8 cellular contexts compared by ENCODE assay signal in genomic region chr3:32438596-32439344, GRCh38.
DNase-seq lines count a peak whose midpoint lies in the region; ATAC-seq and TF ChIP-seq lines count a peak whose summit lies in the region.

No MANE protein-coding gene starts in this region.

- peaks cover 23% of the 10 kb centered on the region for H3K4me1 ChIP-seq in effector memory CD4-positive, alpha-beta T cell (ENCODE audit: control insufficient read depth, insufficient read depth, low read length, poor library complexity, severe bottlenecking)

- TF ChIP-seq POLR2A in GM18505 (IDR thresholded peaks at IDR 0.05; ENCODE audit: borderline replicate concordance, extremely low read depth, insufficient read depth, insufficient read length) = no peak

- no peaks in the 10 kb centered on the region for H3K27me3 ChIP-seq in effector memory CD4-positive, alpha-beta T cell (replicated peaks; ENCODE audit: control insufficient read depth, insufficient read depth, low read length, poor library complexity, severe bottlenecking)

- peaks cover 5% of the 10 kb centered on the region for H3K36me3 ChIP-seq in effector memory CD4-positive, alpha-beta T cell (ENCODE audit: control insufficient read depth, insufficient read depth, low read length)

- no peak overlapping the region for H3K27ac ChIP-seq in effector memory CD4-positive, alpha-beta T cell (ENCODE audit: insufficient read depth, low read length, poor library complexity, severe bottlenecking)

- no peaks in the 10 kb centered on the region for H3K9me3 ChIP-seq in effector memory CD4-positive, alpha-beta T cell (ENCODE audit: control insufficient read depth, low read length)

- DNase-seq in fibroblast of pulmonary artery (ENCODE audit: low read depth) (peak; percentile 53), NCI-H128 (lab: John Stamatoyannopoulos, UW; ENCODE audit: unreplicated experiment) (no peak), middle frontal gyrus (ENCODE audit: extremely low spot score, low spot score) (no peak), HUDEP-2 (lab: John Stamatoyannopoulos, UW; ENCODE audit: unreplicated experiment in 76 of 76) (no peak)
- DNase-seq in effector memory CD4-positive, alpha-beta T cell = no peak

- H3K4me3 ChIP-seq in fibroblast of pulmonary artery (replicated peaks; ENCODE audit: low read depth, low read length) = no peak overlapping the region
- no peak overlapping the region for H3K4me3 ChIP-seq in effector memory CD4-positive, alpha-beta T cell (ENCODE audit: insufficient read depth, low read depth, low read length, poor library complexity, severe bottlenecking)

- TF ChIP-seq CTCF in fibroblast of pulmonary artery (IDR thresholded peaks at IDR 0.05; ENCODE audit: low read length, missing control alignments) = no peak

- ATAC-seq in GM18505 (IDR thresholded peaks at IDR 0.05; ENCODE audit: unreplicated experiment) (peak; percentile 94), GM21423 (IDR thresholded peaks at IDR 0.05; ENCODE audit: unreplicated experiment) (peak; percentile 88), HG03521 (IDR thresholded peaks at IDR 0.05; ENCODE audit: unreplicated experiment) (peak; percentile 84)
